15 cellular contexts compared by ENCODE assay signal in the genomic region with DNA sequence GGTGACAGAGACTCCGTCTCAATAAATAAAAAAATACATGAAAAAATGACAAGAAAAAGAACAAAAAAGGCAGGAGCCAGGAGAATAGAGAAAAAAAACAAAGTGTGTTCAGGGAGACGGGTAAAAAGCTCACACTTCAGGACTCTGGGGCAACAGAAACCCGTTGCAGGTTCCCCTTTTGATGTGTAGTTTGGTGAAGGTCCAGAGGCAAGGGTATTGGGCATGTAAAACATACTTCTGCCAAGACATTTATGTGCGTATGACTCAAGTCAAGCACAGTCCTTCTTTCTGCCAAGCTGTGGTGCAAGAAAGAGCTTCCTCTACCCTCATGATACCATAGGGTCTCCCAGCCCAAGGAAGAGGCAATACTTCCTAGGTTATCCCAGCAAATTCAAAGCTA.
"Had no signal": no experiment of that assay in that cellular context is flagged by ENCODE, and none has a peak within 500 bp of the region (broad histone marks: within the 10 kb centered on the region; RNA-seq: fewer than 3 reads in every experiment).

No MANE protein-coding gene starts in this region.

- H3K36me3 ChIP-seq: ascending aorta, thyroid gland had no signal

- H3K4me3 ChIP-seq: ascending aorta, mucosa of descending colon, thyroid gland had no signal

- ATAC-seq: activated CD4-positive, CD25-positive, alpha-beta regulatory T cell treated with anti-CD3 and anti-CD28 coated beads, Interleukin-2, amount 50 U/mL, for 24 hours; activated naive CD8-positive, alpha-beta T cell treated with anti-CD3 and anti-CD28 coated beads, Interleukin-2, amount 50 U/mL, for 24 hours; effector memory CD8-positive, alpha-beta T cell; mucosa of descending colon; naive thymus-derived CD4-positive, alpha-beta T cell; stimulated activated naive B cell treated with anti-CD40 and anti-IgM and Interleukin-4, amounts not matched to agents 10 μg/mL and 1 μg/mL and 100 μg/mL, for 72 hours had no signal

- H3K4me1 ChIP-seq: ascending aorta, thyroid gland had no signal

- DNase-seq: activated CD4-positive, alpha-beta T cell treated with anti-CD3 and anti-CD28 coated beads, Interleukin-2, amount 50 U/mL, for 4 hours; activated naive CD4-positive, alpha-beta T cell treated with Interleukin-2 at 50 U/mL for 16 hours; activated naive CD8-positive, alpha-beta T cell treated with anti-CD3 and anti-CD28 coated beads, Interleukin-2, amount 50 U/mL, for 24 hours; activated T-cell treated with anti-CD3 and anti-CD28 coated beads for 4 hours; dermis blood vessel endothelial cell; effector memory CD8-positive, alpha-beta T cell; islet precursor cell; mucosa of descending colon; naive thymus-derived CD4-positive, alpha-beta T cell; stimulated activated naive B cell treated with anti-CD40 and anti-IgM and Interleukin-4, amounts not matched to agents 10 μg/mL and 1 μg/mL and 100 μg/mL, for 72 hours; T-helper 9 cell; thyroid gland had no signal

- H3K9me3 ChIP-seq: ascending aorta, mucosa of descending colon, thyroid gland had no signal

- H3K27me3 ChIP-seq: ascending aorta, thyroid gland had no signal

- H3K27ac ChIP-seq: ascending aorta, epithelial cell of prostate, thyroid gland had no signal
